ENCODE assay signal across 8 cellular contexts in genomic region chr19:40610396-40611064, GRCh38. TPM values are rescaled to one million over a fixed set of nuclear protein-coding genes. Genes with fewer than 3 reads are reported as not detected.
DNase-seq lines count a peak whose midpoint lies in the region; ATAC-seq, FAIRE-seq and TF ChIP-seq lines count a peak whose summit lies in the region.

No MANE protein-coding gene starts in this region.

- peaks cover 2 to 54% (median 49%) of the 10 kb centered on the region in 4 experiments for H3K27me3 ChIP-seq in H1 (replicated peaks in 1 of 4; ENCODE audit: control insufficient read depth in 3 of 4, extremely low read depth in 1 of 4, insufficient read depth in 3 of 4, low read length in 3 of 4)
- no peaks in the 10 kb centered on the region for H3K27me3 ChIP-seq in upper lobe of right lung

- TF ChIP-seq RAD21 in H1 (IDR thresholded peaks at IDR 0.05 in 1 of 2, conservative IDR thresholded peaks at IDR 0.05 in 1 of 2; ENCODE audit: low read depth in 2 of 2, low read length in 2 of 2), result no peak

- peak; percentile 14 for ATAC-seq in upper lobe of right lung
- ATAC-seq in GM21529 (IDR thresholded peaks at IDR 0.05; ENCODE audit: unreplicated experiment), result no peak
- ATAC-seq in GM19463 (IDR thresholded peaks at IDR 0.05; ENCODE audit: unreplicated experiment), result no peak

- POLR2A ChIA-PET in H1 (lab: Charles Lee; ENCODE audit: partially characterized antibody), result interaction anchor here (0.8 to 1.3 kb wide), 6 partner anchors 8 to 190 kb away, joined by 3 to 5 read pairs (median 3); no protein-coding TSS in a partner anchor

- H4K8ac ChIP-seq in H1 (ENCODE audit: extremely low read depth, insufficient read depth, low read length), result peak overlapping the region; percentile 79

- no peak overlapping the region for H2BK20ac ChIP-seq in H1 (ENCODE audit: low read length)

- no peak overlapping the region for H4K5ac ChIP-seq in H1 (ENCODE audit: insufficient read length, low read depth, low read length)

- no peak overlapping the region for H3K14ac ChIP-seq in H1 (ENCODE audit: insufficient read length)

- peak overlapping the region; percentile 9 for H3K56ac ChIP-seq in H1 (replicated peaks; ENCODE audit: insufficient read length, low read depth, low read length)

- TF ChIP-seq POLR2A in H1 (IDR thresholded peaks at IDR 0.05; ENCODE audit: control extremely low read depth in 1 of 2, low read depth in 2 of 2, low read length in 2 of 2), result no peak

- H3K27ac ChIP-seq in H1 (ENCODE audit: low read depth, low read length) (no peak overlapping the region), upper lobe of right lung (peak overlapping the region; percentile 80)

- no peak for TF ChIP-seq CTCF in H1 (IDR thresholded peaks at IDR 0.05; ENCODE audit: control extremely low read depth in 1 of 3, insufficient read depth in 1 of 3, low read depth in 1 of 3, low read length in 3 of 3)
- no peak for TF ChIP-seq CTCF in upper lobe of right lung (IDR thresholded peaks at IDR 0.05)

- H3K4me1 ChIP-seq in H1 (replicated peaks in 1 of 4; ENCODE audit: control insufficient read depth in 3 of 4, insufficient read depth in 4 of 4, low read length in 3 of 4) (peaks cover 3 to 17% (median 12%) of the 10 kb centered on the region in 4 experiments; a peak in 6 of 7 replicates), upper lobe of right lung (peaks cover 38% of the 10 kb centered on the region)

- 56% methylated on average over 19 of the region's 29 CpGs; no CpG with 5 or more reads in 1 of the 2 experiments for WGBS in H1 (ENCODE audit: extremely low coverage in 1 of 2, insufficient coverage in 1 of 2, insufficient read length in 1 of 2, insufficient replicate concordance in 2 of 2, low coverage in 1 of 2, low lambda C conversion rate in 2 of 2, missing lambda C conversion rate in 1 of 2), 2 experiments

- no peak overlapping the region for H2BK15ac ChIP-seq in H1 (ENCODE audit: low read length)

- intact Hi-C loops in upper lobe of right lung (cut with DNase I), result no loop called here

- H2BK12ac ChIP-seq in H1 (ENCODE audit: low read depth, low read length), result 0 out of 2 replicates have a peak overlapping the region, but pooled peaks have one; percentile 29

- CTCF ChIA-PET in H1 (lab: Charles Lee; ENCODE audit: partially characterized antibody), result interaction anchor here (0.8 to 2.6 kb wide), 7 partner anchors 9 to 101 kb away, joined by 3 to 14 read pairs (median 4); partner anchors contain the start of gene LTBP4

- no peak overlapping the region for H3K9ac ChIP-seq in H1 (replicated peaks in 1 of 4; ENCODE audit: extremely low read depth in 1 of 4, low read depth in 3 of 4, low read length in 3 of 4)

- H3K4me3 ChIP-seq in H1 (ENCODE audit: extremely low read depth in 1 of 4, insufficient read depth in 2 of 4, low read depth in 3 of 4, low read length in 4 of 4) (peak overlapping the region; percentile 15 to 67 (median 32); a peak in 7 of 8 replicates), upper lobe of right lung (peak overlapping the region; percentile 48)

- no peaks in the 10 kb centered on the region for H3K79me1 ChIP-seq in H1 (ENCODE audit: low read depth, low read length)

- H3K23ac ChIP-seq in H1 (ENCODE audit: insufficient read length), result no peak overlapping the region

- H2BK5ac ChIP-seq in H1 (ENCODE audit: low read depth, low read length), result peak overlapping the region; percentile 63; the same call in 1 of the 2 replicates

- H3K36me3 ChIP-seq in H1 (ENCODE audit: control insufficient read depth in 2 of 4, insufficient read depth in 4 of 4, low read length in 3 of 4), result no peaks in the 10 kb centered on the region; a peak in 1 of 8 replicates
- H3K36me3 ChIP-seq in upper lobe of right lung, result no peaks in the 10 kb centered on the region

- H3K23me2 ChIP-seq in H1 (ENCODE audit: low read depth, low read length), result peaks cover 30% of the 10 kb centered on the region

- DNase-seq in NCI-H345 (lab: John Stamatoyannopoulos, UW) (peak; percentile 59), NCI-H345 treated with DMSO at 0.1 percent for 48 hours (lab: John Stamatoyannopoulos, UW; ENCODE audit: unreplicated experiment) (no peak), H1 (ENCODE audit: low read depth in 1 of 2, low spot score in 2 of 2) (no peak), myocyte (ENCODE audit: low read depth) (peak; percentile 44), upper lobe of right lung (peak; percentile 87)
- DNase-seq in activated CD4-positive, alpha-beta T cell treated with anti-CD3 and anti-CD28 coated beads for 48 hours, result peak; percentile 77

- peak overlapping the region; percentile 83 for H3K4ac ChIP-seq in H1 (replicated peaks; ENCODE audit: insufficient read length, low read depth, low read length)

- H3K79me2 ChIP-seq in H1 (ENCODE audit: control insufficient read depth in 1 of 2, insufficient read depth in 2 of 2, low read length in 2 of 2), result no peaks in the 10 kb centered on the region

- H2AFZ ChIP-seq in H1 (ENCODE audit: low read length), result no peak overlapping the region

- H3K18ac ChIP-seq in H1 (ENCODE audit: extremely low read depth, low read length), result 0 out of 2 replicates have a peak overlapping the region, but pooled peaks have one; percentile 32

- H3K9me3 ChIP-seq in H1 (ENCODE audit: insufficient read depth in 2 of 2, low read depth in 1 of 2, low read length in 1 of 2) (no peaks in the 10 kb centered on the region), upper lobe of right lung (no peaks in the 10 kb centered on the region)

- FAIRE-seq in H1 (lab: Jason Lieb, UNC), result no peak

- H2BK120ac ChIP-seq in H1 (replicated peaks; ENCODE audit: low read depth, low read length), result no peak overlapping the region

- H2AK5ac ChIP-seq in H1 (ENCODE audit: low read depth, low read length), result 0 out of 2 replicates have a peak overlapping the region, but pooled peaks have one; percentile 70

- no peak overlapping the region for H4K91ac ChIP-seq in H1 (replicated peaks; ENCODE audit: insufficient read length, low read length)

- H4K20me1 ChIP-seq in H1 (replicated peaks in 1 of 2; ENCODE audit: control insufficient read depth in 1 of 2, insufficient read depth in 2 of 2, low read length in 2 of 2), result peaks cover 5 to 7% of the 10 kb centered on the region in 2 experiments

- peak overlapping the region; percentile 66 to 99 for H3K4me2 ChIP-seq in H1 (ENCODE audit: insufficient read depth in 1 of 2, low read depth in 2 of 2, low read length in 2 of 2)

- no peak for TF ChIP-seq EP300 in H1 (IDR thresholded peaks at IDR 0.05; ENCODE audit: borderline replicate concordance in 1 of 2, low read depth in 2 of 2, low read length in 2 of 2)

TF ChIP-seq in H1, 55 proteins besides CTCF, POLR2A, EP300 and RAD21:
- TF ChIP-seq, protein P1, sequence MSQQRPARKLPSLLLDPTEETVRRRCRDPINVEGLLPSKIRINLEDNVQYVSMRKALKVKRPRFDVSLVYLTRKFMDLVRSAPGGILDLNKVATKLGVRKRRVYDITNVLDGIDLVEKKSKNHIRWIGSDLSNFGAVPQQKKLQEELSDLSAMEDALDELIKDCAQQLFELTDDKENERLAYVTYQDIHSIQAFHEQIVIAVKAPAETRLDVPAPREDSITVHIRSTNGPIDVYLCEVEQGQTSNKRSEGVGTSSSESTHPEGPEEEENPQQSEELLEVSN (IDR thresholded peaks at IDR 0.05), result peak; percentile 12; the same call in 1 of the 2 replicates
- TF ChIP-seq, protein P2, sequence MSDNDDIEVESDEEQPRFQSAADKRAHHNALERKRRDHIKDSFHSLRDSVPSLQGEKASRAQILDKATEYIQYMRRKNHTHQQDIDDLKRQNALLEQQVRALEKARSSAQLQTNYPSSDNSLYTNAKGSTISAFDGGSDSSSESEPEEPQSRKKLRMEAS (IDR thresholded peaks at IDR 0.05), result peak; percentile 54; the same call in 1 of the 2 replicates
- TF ChIP-seq SIX5 (IDR thresholded peaks at IDR 0.05; ENCODE audit: low read depth, low read length), result no peak

RNA-seq across cellular contexts. Expression of gene LTBP4, which starts 9.4 kb away (rescaled TPM):
- total RNA-seq in H1 (2021; fragmentation: NEBNext Ultra II Directional; extraction: Animal tissue kit (Norgen Biotek cat#: 25700)), result 75.3 and 77.1 TPM in 2 replicates
- polyA plus RNA-seq in H1 (2011; rRNA removed), result 54.5 and 111 TPM in 2 replicates
- 68.6 TPM for polyA plus RNA-seq in H1 (2011; cell fraction: cytosol; rRNA removed)
- polyA plus RNA-seq in H1 (2011; cell fraction: nucleus; rRNA removed), result 270 TPM
- 51.9 to 154 TPM (median 115 TPM) in 4 replicates for polyA plus RNA-seq in H1 (2012, experiment 1 of 2)
- polyA plus RNA-seq in H1 (2012, experiment 2 of 2), result 94.0 TPM
- 67.1 TPM for polyA plus RNA-seq in H1 (2013, experiment 1 of 2)
- 56.9 TPM for polyA plus RNA-seq in H1 (2013, experiment 2 of 2)
- polyA minus RNA-seq in H1 (2011; rRNA and poly(A)+ RNA removed), result 21.2 and 23.9 TPM in 2 replicates
- polyA minus RNA-seq in H1 (2011; cell fraction: cytosol; rRNA and poly(A)+ RNA removed), result 61.7 TPM
- polyA minus RNA-seq in H1 (2011; cell fraction: nucleus; rRNA and poly(A)+ RNA removed), result 58.2 TPM
- total RNA-seq in myocyte (3.7 and 11.0 TPM in 2 replicates), upper lobe of right lung (430 TPM)
- polyA plus RNA-seq in myocyte (2012), result 12.3 TPM

RNA-seq across cellular contexts. Expression of gene SHKBP1, which starts 33.9 kb away (rescaled TPM):
- 72.8 and 74.6 TPM in 2 replicates for total RNA-seq in H1 (2021; fragmentation: NEBNext Ultra II Directional; extraction: Animal tissue kit (Norgen Biotek cat#: 25700))
- polyA plus RNA-seq in H1 (2011; rRNA removed), result 98.8 and 158 TPM in 2 replicates
- 81.1 TPM for polyA plus RNA-seq in H1 (2011; cell fraction: cytosol; rRNA removed)
- polyA plus RNA-seq in H1 (2011; cell fraction: nucleus; rRNA removed), result 207 TPM
- polyA plus RNA-seq in H1 (2012, experiment 1 of 2), result 79.8 to 106 TPM (median 102 TPM) in 4 replicates
- polyA plus RNA-seq in H1 (2012, experiment 2 of 2), result 95.8 TPM
- polyA plus RNA-seq in H1 (2013, experiment 1 of 2), result 79.2 TPM
- 73.3 TPM for polyA plus RNA-seq in H1 (2013, experiment 2 of 2)
- polyA minus RNA-seq in H1 (2011; rRNA and poly(A)+ RNA removed), result 44.1 and 59.2 TPM in 2 replicates
- polyA minus RNA-seq in H1 (2011; cell fraction: cytosol; rRNA and poly(A)+ RNA removed), result 83.1 TPM
- polyA minus RNA-seq in H1 (2011; cell fraction: nucleus; rRNA and poly(A)+ RNA removed), result 68.1 TPM
- 27.8 and 32.2 TPM in 2 replicates for total RNA-seq in myocyte
- 43.1 TPM for polyA plus RNA-seq in myocyte (2012)
- 68.1 TPM for total RNA-seq in upper lobe of right lung

Comparison
In these comparisons a context has a peak if more than half of its experiments do, and no peak if none do; other contexts are left out.
1. DNase-seq: peak in NCI-H345 (single experiment), activated CD4-positive, alpha-beta T cell treated with anti-CD3 and anti-CD28 coated beads for 48 hours (single experiment), myocyte (single experiment) and upper lobe of right lung (single experiment); none in NCI-H345 treated with DMSO at 0.1 percent for 48 hours (single experiment) and H1 (0 of 2).